ENCODE assay signal across 20 cellular contexts in the genomic region with DNA sequence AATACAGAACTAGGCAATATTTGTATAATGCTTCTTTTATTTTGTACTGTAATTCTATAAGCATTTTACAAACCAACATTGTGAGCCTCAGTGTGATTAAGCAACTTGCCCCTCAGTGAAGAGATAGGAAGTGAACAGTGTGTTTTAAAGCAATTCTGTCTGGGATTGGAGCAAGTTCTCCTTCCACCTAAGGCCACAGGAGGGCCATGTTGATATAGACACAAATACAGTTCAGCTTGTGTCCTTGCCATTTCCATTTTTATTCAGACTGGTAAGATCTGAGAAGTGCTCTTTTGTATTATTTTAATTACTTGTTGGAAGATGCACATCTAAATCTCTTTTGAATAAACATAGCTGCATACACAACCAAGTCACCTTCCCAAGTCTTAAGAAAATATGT.
DNase-seq lines count a peak whose midpoint lies in the region; FAIRE-seq and TF ChIP-seq lines count a peak whose summit lies in the region.
"Had no signal": no experiment of that assay in that cellular context is flagged by ENCODE, and none has a peak within 500 bp of the region (broad histone marks: within the 10 kb centered on the region; RNA-seq: fewer than 3 reads in every experiment).

No MANE protein-coding gene starts in this region.

- no peak overlapping the region for H3K9ac ChIP-seq in endodermal cell (ENCODE audit: extremely low read depth, low read length, poor library complexity, severe bottlenecking)

- no peak overlapping the region for H3K4me3 Mint-ChIP-seq in endodermal cell
- H3K4me3 Mint-ChIP-seq: CD4-positive, CD25-positive, alpha-beta regulatory T cell; T-helper 1 cell treated with Interleukin-12 subunit alpha and Interleukin-12 subunit beta and Interleukin-4 antibody, amounts not matched to agents 30 μg/mL and 1 μg/mL, for 36 hours had no signal

- peaks cover 61% of the 10 kb centered on the region for H3K27me3 Mint-ChIP-seq in endodermal cell (ENCODE audit: insufficient read depth)
- H3K27me3 Mint-ChIP-seq: CD4-positive, CD25-positive, alpha-beta regulatory T cell had no signal

- TF ChIP-seq CTCF in endodermal cell (conservative IDR thresholded peaks at IDR 0.05): peak; percentile 62

- peaks cover 11% of the 10 kb centered on the region for H3K9me3 ChIP-seq in endodermal cell (ENCODE audit: control insufficient read depth, low read length)
- H3K9me3 ChIP-seq: pancreas had no signal

- peaks cover 24% of the 10 kb centered on the region for H3K9me3 Mint-ChIP-seq in endodermal cell

- no peak for FAIRE-seq in HTR-8/SVneo (lab: Jason Lieb, UNC)
- FAIRE-seq: bronchial epithelial cell, HepG2, pancreas had no signal

- H3K36me3 ChIP-seq in endodermal cell (ENCODE audit: control insufficient read depth, insufficient read depth, low read length): no peaks in the 10 kb centered on the region
- H3K36me3 ChIP-seq: esophagus muscularis mucosa, pancreas, upper lobe of left lung had no signal

- peak; percentile 2 for DNase-seq in SIG-M5 treated with dmso at 0.1 percent for 504 hours (lab: John Stamatoyannopoulos, UW; ENCODE audit: unreplicated experiment)
- DNase-seq in SIG-M5 (lab: John Stamatoyannopoulos, UW): no peak
- DNase-seq in NCI-H82 (lab: John Stamatoyannopoulos, UW): peak; percentile 24
- DNase-seq in endodermal cell: no peak
- no peak for DNase-seq in hepatic stellate cell (ENCODE audit: low spot score)
- DNase-seq in DMS114 treated with DMSO at 0.1 percent for 48 hours (lab: John Stamatoyannopoulos, UW; ENCODE audit: unreplicated experiment): no peak
- DNase-seq in HTR-8/SVneo (ENCODE audit: insufficient read length, low spot score): no peak
- DNase-seq: CD4-positive, CD25-positive, alpha-beta regulatory T cell; glutamatergic neuron; NCI-H2029 treated with DMSO at 0.1 percent for 48 hours; pancreas; stimulated activated CD4-positive, alpha-beta T cell treated with anti-CD3 and anti-CD28 coated beads, Interleukin-1b, Interleukin-23, amount 100 ng/mL, for 48 hours; stimulated activated naive CD8-positive, alpha-beta T cell treated with anti-CD3 and anti-CD28 coated beads, Interleukin-15, Interleukin-2, amounts not matched to agents 100 U/mL and 50 U/mL, for 24 hours; upper lobe of left lung had no signal

- no peak overlapping the region for H3K27ac ChIP-seq in endodermal cell (ENCODE audit: low read depth, low read length)
- H3K27ac ChIP-seq in temporal lobe (ENCODE audit: low read depth, low read length): peak overlapping the region; percentile 56
- H3K27ac ChIP-seq: esophagus muscularis mucosa, pancreas, upper lobe of left lung had no signal

- H3K27me3 ChIP-seq in endodermal cell (ENCODE audit: control insufficient read depth, insufficient read depth, low read length, poor library complexity, severe bottlenecking): peaks cover 11% of the 10 kb centered on the region
- H3K27me3 ChIP-seq: esophagus muscularis mucosa, pancreas, upper lobe of left lung had no signal

- peaks cover 3% of the 10 kb centered on the region for H3K4me1 ChIP-seq in endodermal cell (ENCODE audit: control insufficient read depth, insufficient read depth, low read length)
- H3K4me1 ChIP-seq: esophagus muscularis mucosa, pancreas, upper lobe of left lung had no signal

- H3K36me3 Mint-ChIP-seq in endodermal cell (ENCODE audit: low read depth): peaks cover 3% of the 10 kb centered on the region
- H3K36me3 Mint-ChIP-seq: CD4-positive, CD25-positive, alpha-beta regulatory T cell had no signal

- no peak overlapping the region for H3K4me3 ChIP-seq in endodermal cell (ENCODE audit: low read length)
- H3K4me3 ChIP-seq: esophagus muscularis mucosa, pancreas, upper lobe of left lung had no signal

- peaks cover 17% of the 10 kb centered on the region for H3K4me1 Mint-ChIP-seq in endodermal cell
- H3K4me1 Mint-ChIP-seq: CD4-positive, CD25-positive, alpha-beta regulatory T cell had no signal

- no peak overlapping the region for H3K27ac Mint-ChIP-seq in endodermal cell
- H3K27ac Mint-ChIP-seq: activated naive CD4-positive, alpha-beta T cell treated with anti-CD3 and anti-CD28 coated beads, Interleukin-2, amount 50 U/mL, for 72 hours; CD4-positive, CD25-positive, alpha-beta regulatory T cell; T-helper 1 cell treated with Interleukin-12 subunit alpha and Interleukin-12 subunit beta and Interleukin-4 antibody, amounts not matched to agents 30 μg/mL and 1 μg/mL, for 36 hours had no signal

Comparison
In these comparisons a context has a peak if more than half of its experiments do, and no peak if none do; other contexts are left out.
1. DNase-seq: peak in SIG-M5 treated with dmso at 0.1 percent for 504 hours (single experiment) and NCI-H82 (single experiment); none in SIG-M5 (single experiment), endodermal cell (single experiment), hepatic stellate cell (single experiment), DMS114 treated with DMSO at 0.1 percent for 48 hours (single experiment) and HTR-8/SVneo (single experiment).